Comparison of ENCODE assay signal across 1 cellular context in genomic region chr9:94084314-94084713, GRCh38.
TF ChIP-seq lines count a peak whose summit lies in the region.

Gene PTPDC1 (plus strand): TSS chr9:94084464. CDS start chr9:94084531, 67 bp downstream.

TF ChIP-seq in WTC11, 78 proteins besides CTCF, POLR2A, EP300 and RAD21 (continued from another document):
- TF ChIP-seq MXD4 (CRISPR knock-in tag; IDR thresholded peaks at IDR 0.05; ENCODE audit: borderline replicate concordance) = no peak
- TF ChIP-seq SOX15 (CRISPR knock-in tag; IDR thresholded peaks at IDR 0.05) = no peak
- TF ChIP-seq ETV6 (CRISPR knock-in tag; IDR thresholded peaks at IDR 0.05) = 0 out of 2 replicates have a peak, but pooled peaks have one; percentile 19
- no peak for TF ChIP-seq HMGXB4 (CRISPR knock-in tag; IDR thresholded peaks at IDR 0.05)
- no peak for TF ChIP-seq NR3C1 (CRISPR knock-in tag; conservative IDR thresholded peaks at IDR 0.05; ENCODE audit: low read depth)
- TF ChIP-seq HMGA2 (CRISPR knock-in tag; IDR thresholded peaks at IDR 0.05) = no peak
- TF ChIP-seq ATF6 (CRISPR knock-in tag; IDR thresholded peaks at IDR 0.05) = no peak
- no peak for TF ChIP-seq SMAD3 (CRISPR knock-in tag; IDR thresholded peaks at IDR 0.05; ENCODE audit: borderline replicate concordance)
- TF ChIP-seq ESRRA (CRISPR knock-in tag; IDR thresholded peaks at IDR 0.05; ENCODE audit: borderline replicate concordance) = no peak
- no peak for TF ChIP-seq CREM (CRISPR knock-in tag; IDR thresholded peaks at IDR 0.05)
- no peak for TF ChIP-seq MAX (CRISPR knock-in tag; IDR thresholded peaks at IDR 0.05)
- TF ChIP-seq ZNF121 (CRISPR knock-in tag; IDR thresholded peaks at IDR 0.05) = 0 out of 2 replicates have a peak, but pooled peaks have one; percentile 15
- TF ChIP-seq NFYB (CRISPR knock-in tag; conservative IDR thresholded peaks at IDR 0.05; ENCODE audit: low read depth) = 0 out of 2 replicates have a peak, but pooled peaks have one; percentile 8
- TF ChIP-seq ZNF232 (CRISPR knock-in tag; IDR thresholded peaks at IDR 0.05) = no peak
- TF ChIP-seq SP1 (CRISPR knock-in tag; conservative IDR thresholded peaks at IDR 0.05) = 0 out of 2 replicates have a peak, but pooled peaks have one; percentile 15
- no peak for TF ChIP-seq TEAD4 (CRISPR knock-in tag; IDR thresholded peaks at IDR 0.05)
- no peak; the same call in 1 of the 2 replicates for TF ChIP-seq AFF4 (CRISPR knock-in tag; IDR thresholded peaks at IDR 0.05; ENCODE audit: borderline replicate concordance)
- no peak for TF ChIP-seq FOXP1 (CRISPR knock-in tag; IDR thresholded peaks at IDR 0.05; ENCODE audit: borderline replicate concordance)
